25 cellular contexts compared by ENCODE assay signal in genomic region chr1:90074555-90075315, GRCh38.
DNase-seq lines count a peak whose midpoint lies in the region; ATAC-seq and TF ChIP-seq lines count a peak whose summit lies in the region.
"Had no signal": no experiment of that assay in that cellular context is flagged by ENCODE, and none has a peak within 500 bp of the region (broad histone marks: within the 10 kb centered on the region; RNA-seq: fewer than 3 reads in every experiment).

No MANE protein-coding gene starts in this region.

- H3K9me3 ChIP-seq in CD8-positive, alpha-beta memory T cell (ENCODE audit: low read length), result no peaks in the 10 kb centered on the region
- H3K9me3 ChIP-seq: left lung, MG63, tibial artery had no signal

- peak; percentile 13 for ATAC-seq in HG03565 (IDR thresholded peaks at IDR 0.05; ENCODE audit: unreplicated experiment)
- ATAC-seq: heart left ventricle; left lung; natural killer cell; right cardiac atrium; stimulated activated naive CD8-positive, alpha-beta T cell treated with anti-CD3 and anti-CD28 coated beads, Interleukin-15, amount 100 ng/mL, for 72 hours had no signal

- no peaks in the 10 kb centered on the region for H3K36me3 Mint-ChIP-seq in CD8-positive, alpha-beta memory T cell
- H3K36me3 Mint-ChIP-seq: activated CD4-positive, alpha-beta memory T cell treated with anti-CD3 and anti-CD28 coated beads for 36 hours; CD4-positive, alpha-beta memory T cell; IgD-negative memory B cell; natural killer cell had no signal

- TF ChIP-seq CTCF in coronary artery (IDR thresholded peaks at IDR 0.05), result no peak

- H3K36me3 ChIP-seq in CD8-positive, alpha-beta memory T cell (ENCODE audit: insufficient read depth, low read length), result no peaks in the 10 kb centered on the region
- H3K36me3 ChIP-seq: cardiac muscle cell, heart left ventricle, left lung, MG63, tibial artery had no signal

- CTCF ChIA-PET in CD8-positive, alpha-beta memory T cell (lab: Charles Lee), result no interaction called here

- H3K27ac Mint-ChIP-seq in CD8-positive, alpha-beta memory T cell, result no peak overlapping the region
- H3K27ac Mint-ChIP-seq: activated CD4-positive, alpha-beta memory T cell treated with anti-CD3 and anti-CD28 coated beads for 36 hours; dendritic cell treated with granulocyte-macrophage colony-stimulating factor and Interleukin-4, amounts not matched to agents 40 ng/mL and 50 ng/mL, for 4 days; natural killer cell; stimulated activated naive CD8-positive, alpha-beta T cell treated with anti-CD3 and anti-CD28 coated beads, Interleukin-15, amount 100 ng/mL, for 72 hours had no signal

- DNase-seq in EH (ENCODE audit: low read depth), result peak; percentile 1
- DNase-seq in NCI-H526 treated with DMSO at 0.1 percent for 48 hours (lab: John Stamatoyannopoulos, UW), result peak; percentile 39
- DNase-seq in cerebellar cortex (ENCODE audit: low spot score), result peak; percentile 1
- no peak for DNase-seq in CD8-positive, alpha-beta memory T cell
- DNase-seq in stimulated activated CD4-positive, alpha-beta T cell treated with anti-CD3 and anti-CD28 coated beads, Interleukin-12 subunit alpha, Interleukin-12 subunit beta, amount 100 ng/mL, for 4 hours, result no peak
- no peak for DNase-seq in coronary artery (ENCODE audit: low spot score)
- DNase-seq in NCI-H1436 treated with DMSO at 0.1 percent for 48 hours (lab: John Stamatoyannopoulos, UW), result no peak
- DNase-seq: activated CD4-positive, alpha-beta memory T cell treated with anti-CD3 and anti-CD28 coated beads for 36 hours; activated gamma-delta T cell; CD4-positive, alpha-beta memory T cell; DND-41; GOT3; heart left ventricle; left lung; MG63; natural killer cell; NCI-H524; right cardiac atrium; stimulated activated CD4-positive, alpha-beta T cell treated with anti-CD3 and anti-CD28 coated beads, Interleukin-4, amount 100 ng/mL, for 4 hours; stimulated activated naive CD8-positive, alpha-beta T cell treated with anti-CD3 and anti-CD28 coated beads, Interleukin-15, amount 100 ng/mL, for 72 hours; tibial artery had no signal

- no peaks in the 10 kb centered on the region for H3K4me1 ChIP-seq in CD8-positive, alpha-beta memory T cell (ENCODE audit: insufficient read depth, low read length)
- H3K4me1 ChIP-seq: heart left ventricle, left lung, tibial artery had no signal

- POLR2A ChIA-PET in CD8-positive, alpha-beta memory T cell (lab: Charles Lee), result no interaction called here

- H3K27me3 Mint-ChIP-seq in CD8-positive, alpha-beta memory T cell, result peaks cover 15 to 34% of the 10 kb centered on the region in 2 donors

- no peak overlapping the region for H3K27ac ChIP-seq in CD8-positive, alpha-beta memory T cell (ENCODE audit: low read depth, low read length)
- no peak overlapping the region for H3K27ac ChIP-seq in coronary artery
- H3K27ac ChIP-seq: cardiac muscle cell, heart left ventricle, left lung, tibial artery had no signal

- H3K4me1 Mint-ChIP-seq in CD8-positive, alpha-beta memory T cell, result peaks cover 0 to 2% (median 0%) of the 10 kb centered on the region in 3 donors
- H3K4me1 Mint-ChIP-seq: stimulated activated naive CD8-positive, alpha-beta T cell treated with anti-CD3 and anti-CD28 coated beads, Interleukin-15, amount 100 ng/mL, for 72 hours had no signal

- peaks cover 6% of the 10 kb centered on the region for H3K27me3 ChIP-seq in CD8-positive, alpha-beta memory T cell (ENCODE audit: insufficient read depth, low read length, poor library complexity, severe bottlenecking)
- H3K27me3 ChIP-seq: cardiac muscle cell, left lung, MG63, tibial artery had no signal

- peaks cover 0 to 5% (median 0%) of the 10 kb centered on the region in 5 donors for H3K9me3 Mint-ChIP-seq in CD8-positive, alpha-beta memory T cell
- H3K9me3 Mint-ChIP-seq: CD4-positive, alpha-beta memory T cell; dendritic cell treated with granulocyte-macrophage colony-stimulating factor and Interleukin-4, amounts not matched to agents 40 ng/mL and 50 ng/mL, for 4 days; natural killer cell; stimulated activated naive CD8-positive, alpha-beta T cell treated with anti-CD3 and anti-CD28 coated beads, Interleukin-15, amount 100 ng/mL, for 72 hours had no signal

- no peak overlapping the region for H3K4me3 Mint-ChIP-seq in CD8-positive, alpha-beta memory T cell
- H3K4me3 Mint-ChIP-seq: activated CD4-positive, alpha-beta memory T cell treated with anti-CD3 and anti-CD28 coated beads for 36 hours; dendritic cell treated with granulocyte-macrophage colony-stimulating factor and Interleukin-4, amounts not matched to agents 40 ng/mL and 50 ng/mL, for 4 days; natural killer cell; stimulated activated naive CD8-positive, alpha-beta T cell treated with anti-CD3 and anti-CD28 coated beads, Interleukin-15, amount 100 ng/mL, for 72 hours had no signal

- no peak overlapping the region for H3K4me3 ChIP-seq in CD8-positive, alpha-beta memory T cell (ENCODE audit: low read length)
- H3K4me3 ChIP-seq in coronary artery, result no peak overlapping the region
- H3K4me3 ChIP-seq: cardiac muscle cell, heart left ventricle, left lung, MG63, tibial artery had no signal

Comparison
In these comparisons a context has a peak if more than half of its experiments do, and no peak if none do; other contexts are left out.
1. DNase-seq: peak in EH (single experiment), NCI-H526 treated with DMSO at 0.1 percent for 48 hours (single experiment) and cerebellar cortex (single experiment); none in CD8-positive, alpha-beta memory T cell (0 of 5), stimulated activated CD4-positive, alpha-beta T cell treated with anti-CD3 and anti-CD28 coated beads, Interleukin-12 subunit alpha, Interleukin-12 subunit beta, amount 100 ng/mL, for 4 hours (single experiment), coronary artery (single experiment) and NCI-H1436 treated with DMSO at 0.1 percent for 48 hours (single experiment).